22 cellular contexts compared by ENCODE assay signal in the genomic region with DNA sequence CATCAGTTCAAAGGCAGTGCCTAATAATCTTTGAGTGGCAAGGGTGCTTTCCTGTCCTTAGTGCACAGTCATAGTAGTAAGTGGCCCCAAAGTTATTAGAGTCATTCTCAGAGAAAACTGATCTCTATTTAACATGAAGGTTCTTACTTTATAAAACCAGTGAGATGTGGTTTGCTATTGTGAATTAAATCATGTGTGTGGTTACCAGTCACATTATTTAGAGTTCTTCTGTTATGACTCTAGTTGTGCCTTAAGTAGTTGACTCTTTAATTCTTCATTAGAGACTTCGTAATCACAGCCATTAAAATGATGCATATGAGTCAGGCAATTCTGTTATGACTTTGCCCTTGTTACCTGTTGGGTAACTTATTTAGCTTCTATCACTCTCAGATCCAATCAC.
DNase-seq lines count a peak whose midpoint lies in the region; ATAC-seq and TF ChIP-seq lines count a peak whose summit lies in the region.
"Had no signal": no experiment of that assay in that cellular context is flagged by ENCODE, and none has a peak within 500 bp of the region (broad histone marks: within the 10 kb centered on the region; RNA-seq: fewer than 3 reads in every experiment).

No MANE protein-coding gene starts in this region.

- ATAC-seq in GM18873 (IDR thresholded peaks at IDR 0.05; ENCODE audit: low FRiP score, unreplicated experiment) (peak; percentile 69), HG02870 (IDR thresholded peaks at IDR 0.05; ENCODE audit: unreplicated experiment) (peak; percentile 83), HG03457 (IDR thresholded peaks at IDR 0.05; ENCODE audit: unreplicated experiment) (peak; percentile 54), GM21619 (IDR thresholded peaks at IDR 0.05; ENCODE audit: unreplicated experiment) (no peak)
- ATAC-seq: foreskin keratinocyte, SK-N-SH treated with all-trans-retinoic acid at 6 μM for 48 hours had no signal

- 93 to 94% methylated on average over 1 of the region's 1 CpG for WGBS in tibial nerve, 2 donors

- no peak overlapping the region for H3K4me3 ChIP-seq in GM06990 (replicated peaks; ENCODE audit: low read depth, low read length)
- H3K4me3 ChIP-seq in tibial nerve, result no peak overlapping the region
- H3K4me3 ChIP-seq in SJCRH30, result no peak overlapping the region
- H3K4me3 ChIP-seq: BLaER1 treated with 17β-estradiol and CSF1 and Interleukin-3, amounts not matched to agents 10 nM and 100 nM; coronary artery; transverse colon had no signal

- DNase-seq in GM06990 (ENCODE audit: extremely low read depth, insufficient read length), result peak; percentile 19
- no peak for DNase-seq in tibial nerve (ENCODE audit: low spot score in 2 of 2)
- no peak for DNase-seq in mucosa of gallbladder (ENCODE audit: low spot score)
- DNase-seq in SJCRH30, result no peak
- DNase-seq: activated CD4-positive, alpha-beta T cell treated with anti-CD3 and anti-CD28 coated beads, Interleukin-2, amount 10 ng/mL, durations not matched to agents 24 days and 14 days; activated CD8-positive, alpha-beta memory T cell treated with anti-CD3 and anti-CD28 coated beads, Interleukin-2, amount 50 U/mL, for 48 hours; activated naive CD4-positive, alpha-beta T cell; foreskin keratinocyte; GF-D8; Karpas-422; midbrain; NCI-H1092 treated with DMSO at 0.1 percent for 48 hours; NCI-H774; stimulated activated naive CD4-positive, alpha-beta T cell treated with Interleukin-2 at 50 U/mL for 16 hours; transverse colon had no signal

- no peak for TF ChIP-seq EP300 in tibial nerve (IDR thresholded peaks at IDR 0.05)

- H3K27me3 ChIP-seq in GM06990 (replicated peaks; ENCODE audit: control insufficient read depth, insufficient read depth, low read length) (no peaks in the 10 kb centered on the region), tibial nerve (no peaks in the 10 kb centered on the region), SJCRH30 (no peaks in the 10 kb centered on the region)
- H3K27me3 ChIP-seq: BLaER1 treated with 17β-estradiol and CSF1 and Interleukin-3, amounts not matched to agents 10 nM and 100 nM; foreskin keratinocyte; transverse colon had no signal

- H3K4me1 ChIP-seq in tibial nerve (no peaks in the 10 kb centered on the region), SJCRH30 (no peaks in the 10 kb centered on the region)
- H3K4me1 ChIP-seq: BLaER1 treated with 17β-estradiol and CSF1 and Interleukin-3, amounts not matched to agents 10 nM and 100 nM; foreskin keratinocyte; transverse colon had no signal

- H3K27ac ChIP-seq in tibial nerve, result no peak overlapping the region
- no peak overlapping the region for H3K27ac ChIP-seq in SJCRH30
- H3K27ac ChIP-seq: BLaER1 treated with 17β-estradiol and CSF1 and Interleukin-3, amounts not matched to agents 10 nM and 100 nM; coronary artery; foreskin keratinocyte; transverse colon had no signal

- no peak for TF ChIP-seq POLR2A in tibial nerve (IDR thresholded peaks at IDR 0.05)

- TF ChIP-seq CTCF in GM06990 (IDR thresholded peaks at IDR 0.05; ENCODE audit: insufficient read depth, low read length, poor library complexity, severe bottlenecking), result no peak
- TF ChIP-seq CTCF in tibial nerve (IDR thresholded peaks at IDR 0.05), result no peak

- H3K36me3 ChIP-seq in GM06990 (ENCODE audit: control insufficient read depth, insufficient read depth, low read length), result no peaks in the 10 kb centered on the region
- no peaks in the 10 kb centered on the region for H3K36me3 ChIP-seq in tibial nerve
- no peaks in the 10 kb centered on the region for H3K36me3 ChIP-seq in SJCRH30
- H3K36me3 ChIP-seq: BLaER1 treated with 17β-estradiol and CSF1 and Interleukin-3, amounts not matched to agents 10 nM and 100 nM; transverse colon had no signal

- H3K9me3 ChIP-seq in tibial nerve (no peaks in the 10 kb centered on the region), SJCRH30 (replicated peaks) (no peaks in the 10 kb centered on the region)
- H3K9me3 ChIP-seq: BLaER1 treated with 17β-estradiol and CSF1 and Interleukin-3, amounts not matched to agents 10 nM and 100 nM; transverse colon had no signal
